Comparison of ENCODE assay signal across 33 cellular contexts in genomic region chr1:28364888-28365287, GRCh38.
"Had no signal": no experiment of that assay in that cellular context is flagged by ENCODE, and none has a peak within 500 bp of the region (broad histone marks: within the 10 kb centered on the region; RNA-seq: fewer than 3 reads in every experiment).

No MANE protein-coding gene starts in this region.

- DNase-seq: activated CD4-positive, alpha-beta memory T cell treated with anti-CD3 and anti-CD28 coated beads for 36 hours; activated CD4-positive, alpha-beta T cell treated with anti-CD3 and anti-CD28 coated beads for 36 hours; activated CD4-positive, alpha-beta T cell treated with anti-CD3 and anti-CD28 coated beads, Interleukin-2, amount 10 ng/mL, durations not matched to agents 24 days and 14 days; activated CD4-positive, CD25-positive, alpha-beta regulatory T cell; activated CD4-positive, CD25-positive, alpha-beta regulatory T cell treated with anti-CD3 and anti-CD28 coated beads, Interleukin-2, amount 50 U/mL, for 72 hours; activated CD8-positive, alpha-beta memory T cell treated with anti-CD3 and anti-CD28 coated beads, Interleukin-2, amount 10 ng/mL, durations not matched to agents 7 days and 5 days; activated CD8-positive, alpha-beta memory T cell treated with anti-CD3 and anti-CD28 coated beads, Interleukin-2, amount 50 U/mL, for 4 hours; activated CD8-positive, alpha-beta T cell treated with anti-CD3 and anti-CD28 coated beads, Interleukin-2, amount 10 ng/mL, durations not matched to agents 7 days and 5 days; activated effector memory CD4-positive, alpha-beta T cell treated with anti-CD3 and anti-CD28 coated beads, Interleukin-2, amount 50 U/mL, for 16 hours; activated naive CD4-positive, alpha-beta T cell treated with anti-CD3 and anti-CD28 coated beads for 36 hours; activated naive CD8-positive, alpha-beta T cell treated with anti-CD3 and anti-CD28 coated beads for 36 hours; activated naive CD8-positive, alpha-beta T cell treated with anti-CD3 and anti-CD28 coated beads, Interleukin-2, amount 50 U/mL, for 24 hours; activated T-cell treated with anti-CD3 and anti-CD28 coated beads, Interleukin-2, amount 50 U/mL, for 1 hour; activated T-cell treated with anti-CD3 and anti-CD28 coated beads, Interleukin-2, amount 50 U/mL, for 48 hours; adrenal gland; amygdala; brain microvascular endothelial cell; dorsolateral prefrontal cortex; effector memory CD4-positive, alpha-beta T cell; endodermal cell; erythroblast; foreskin keratinocyte; gastrocnemius medialis; glutamatergic neuron; T-helper 2 cell had no signal

- H3K27ac Mint-ChIP-seq: activated CD4-positive, alpha-beta memory T cell treated with anti-CD3 and anti-CD28 coated beads for 36 hours; activated CD4-positive, alpha-beta T cell treated with anti-CD3 and anti-CD28 coated beads for 36 hours; activated CD4-positive, alpha-beta T cell treated with anti-CD3 and anti-CD28 coated beads, Interleukin-2, amount 10 ng/mL, durations not matched to agents 24 days and 14 days; activated CD8-positive, alpha-beta memory T cell treated with anti-CD3 and anti-CD28 coated beads, Interleukin-2, amount 10 ng/mL, durations not matched to agents 7 days and 5 days; activated CD8-positive, alpha-beta T cell treated with anti-CD3 and anti-CD28 coated beads, Interleukin-2, amount 10 ng/mL, durations not matched to agents 7 days and 5 days; activated naive CD4-positive, alpha-beta T cell treated with anti-CD3 and anti-CD28 coated beads for 36 hours; activated naive CD4-positive, alpha-beta T cell treated with anti-CD3 and anti-CD28 coated beads, Interleukin-2, amount 50 U/mL, for 24 hours; activated naive CD8-positive, alpha-beta T cell treated with anti-CD3 and anti-CD28 coated beads for 36 hours; activated naive CD8-positive, alpha-beta T cell treated with anti-CD3 and anti-CD28 coated beads, Interleukin-2, amount 50 U/mL, for 24 hours; activated T-helper 1 cell treated with anti-CD3 and anti-CD28 coated beads, Interleukin-12 subunit alpha, Interleukin-12 subunit beta, Interleukin-2, Interleukin-4 antibody, amounts not matched to agents 30 ng/mL and 10 ng/mL and 1 ng/mL, durations not matched to agents 14 hours and 24 hours and 36 hours; activated T-helper 2 cell treated with anti-CD3 and anti-CD28 coated beads, Interferon-gamma antibody, Interleukin-2, Interleukin-4, amounts not matched to agents 10 μg/mL and 5 μg/mL and 100 μg/mL, durations not matched to agents 14 hours and 24 hours and 36 hours; dendritic cell treated with granulocyte-macrophage colony-stimulating factor and Interleukin-4, amounts not matched to agents 40 ng/mL and 50 ng/mL, for 4 days; endodermal cell had no signal

- H3K9me3 Mint-ChIP-seq: activated CD4-positive, alpha-beta memory T cell treated with anti-CD3 and anti-CD28 coated beads for 36 hours; activated CD4-positive, alpha-beta T cell treated with anti-CD3 and anti-CD28 coated beads, Interleukin-2, amount 10 ng/mL, durations not matched to agents 24 days and 14 days; activated naive CD4-positive, alpha-beta T cell treated with anti-CD3 and anti-CD28 coated beads for 36 hours; activated naive CD4-positive, alpha-beta T cell treated with anti-CD3 and anti-CD28 coated beads, Interleukin-2, amount 50 U/mL, for 24 hours; activated naive CD8-positive, alpha-beta T cell treated with anti-CD3 and anti-CD28 coated beads for 36 hours; activated naive CD8-positive, alpha-beta T cell treated with anti-CD3 and anti-CD28 coated beads, Interleukin-2, amount 50 U/mL, for 24 hours; activated T-helper 1 cell treated with anti-CD3 and anti-CD28 coated beads, Interleukin-12 subunit alpha, Interleukin-12 subunit beta, Interleukin-2, Interleukin-4 antibody, amounts not matched to agents 30 ng/mL and 10 ng/mL and 1 ng/mL, durations not matched to agents 14 hours and 24 hours and 36 hours; activated T-helper 2 cell treated with anti-CD3 and anti-CD28 coated beads, Interferon-gamma antibody, Interleukin-2, Interleukin-4, amounts not matched to agents 10 μg/mL and 5 μg/mL and 100 μg/mL, durations not matched to agents 14 hours and 24 hours and 36 hours; central memory CD8-positive, alpha-beta T cell; dendritic cell treated with granulocyte-macrophage colony-stimulating factor and Interleukin-4, amounts not matched to agents 40 ng/mL and 50 ng/mL, for 4 days; endodermal cell had no signal

- H3K27me3 ChIP-seq: adrenal gland, brain microvascular endothelial cell, dorsolateral prefrontal cortex, esophagus muscularis mucosa, foreskin keratinocyte, gastrocnemius medialis had no signal

- H3K36me3 Mint-ChIP-seq: activated CD4-positive, alpha-beta memory T cell treated with anti-CD3 and anti-CD28 coated beads for 36 hours; activated CD8-positive, alpha-beta memory T cell treated with anti-CD3 and anti-CD28 coated beads, Interleukin-2, amount 10 ng/mL, durations not matched to agents 7 days and 5 days; activated naive CD4-positive, alpha-beta T cell treated with anti-CD3 and anti-CD28 coated beads, Interleukin-2, amount 50 U/mL, for 24 hours; activated naive CD8-positive, alpha-beta T cell treated with anti-CD3 and anti-CD28 coated beads for 36 hours had no signal

- ATAC-seq: activated CD4-positive, alpha-beta T cell treated with anti-CD3 and anti-CD28 coated beads for 36 hours; activated CD8-positive, alpha-beta memory T cell treated with anti-CD3 and anti-CD28 coated beads, Interleukin-2, amount 10 ng/mL, durations not matched to agents 7 days and 5 days; activated CD8-positive, alpha-beta T cell treated with anti-CD3 and anti-CD28 coated beads, Interleukin-2, amount 10 ng/mL, durations not matched to agents 7 days and 5 days; activated naive CD8-positive, alpha-beta T cell treated with anti-CD3 and anti-CD28 coated beads, Interleukin-2, amount 50 U/mL, for 24 hours; foreskin keratinocyte; gastrocnemius medialis had no signal

- FAIRE-seq: bronchial epithelial cell had no signal

- H3K4me1 ChIP-seq: gastrocnemius medialis had no signal

- H3K4me3 ChIP-seq: adrenal gland, coronary artery, dorsolateral prefrontal cortex, esophagus muscularis mucosa, gastrocnemius medialis had no signal

- H3K9me3 ChIP-seq: adrenal gland, esophagus muscularis mucosa, gastrocnemius medialis had no signal

- H3K27me3 Mint-ChIP-seq: activated CD4-positive, alpha-beta memory T cell treated with anti-CD3 and anti-CD28 coated beads for 36 hours; activated CD4-positive, alpha-beta T cell treated with anti-CD3 and anti-CD28 coated beads for 36 hours; activated naive CD4-positive, alpha-beta T cell treated with anti-CD3 and anti-CD28 coated beads, Interleukin-2, amount 50 U/mL, for 24 hours; activated naive CD8-positive, alpha-beta T cell treated with anti-CD3 and anti-CD28 coated beads for 36 hours; activated naive CD8-positive, alpha-beta T cell treated with anti-CD3 and anti-CD28 coated beads, Interleukin-2, amount 50 U/mL, for 24 hours; central memory CD8-positive, alpha-beta T cell; dendritic cell treated with granulocyte-macrophage colony-stimulating factor and Interleukin-4, amounts not matched to agents 40 ng/mL and 50 ng/mL, for 4 days had no signal

- H3K27ac ChIP-seq: adrenal gland, brain microvascular endothelial cell, coronary artery, dorsolateral prefrontal cortex, esophagus muscularis mucosa, foreskin keratinocyte, gastrocnemius medialis had no signal

- H3K4me3 Mint-ChIP-seq: activated CD4-positive, alpha-beta memory T cell treated with anti-CD3 and anti-CD28 coated beads for 36 hours; activated CD4-positive, alpha-beta T cell treated with anti-CD3 and anti-CD28 coated beads for 36 hours; activated CD4-positive, alpha-beta T cell treated with anti-CD3 and anti-CD28 coated beads, Interleukin-2, amount 10 ng/mL, durations not matched to agents 24 days and 14 days; activated CD8-positive, alpha-beta memory T cell treated with anti-CD3 and anti-CD28 coated beads, Interleukin-2, amount 10 ng/mL, durations not matched to agents 7 days and 5 days; activated CD8-positive, alpha-beta T cell treated with anti-CD3 and anti-CD28 coated beads, Interleukin-2, amount 10 ng/mL, durations not matched to agents 7 days and 5 days; activated naive CD4-positive, alpha-beta T cell treated with anti-CD3 and anti-CD28 coated beads for 36 hours; activated naive CD4-positive, alpha-beta T cell treated with anti-CD3 and anti-CD28 coated beads, Interleukin-2, amount 50 U/mL, for 24 hours; activated naive CD8-positive, alpha-beta T cell treated with anti-CD3 and anti-CD28 coated beads for 36 hours; activated naive CD8-positive, alpha-beta T cell treated with anti-CD3 and anti-CD28 coated beads, Interleukin-2, amount 50 U/mL, for 24 hours; activated T-helper 1 cell treated with anti-CD3 and anti-CD28 coated beads, Interleukin-12 subunit alpha, Interleukin-12 subunit beta, Interleukin-2, Interleukin-4 antibody, amounts not matched to agents 30 ng/mL and 10 ng/mL and 1 ng/mL, durations not matched to agents 14 hours and 24 hours and 36 hours; central memory CD8-positive, alpha-beta T cell; dendritic cell treated with granulocyte-macrophage colony-stimulating factor and Interleukin-4, amounts not matched to agents 40 ng/mL and 50 ng/mL, for 4 days; endodermal cell had no signal

- H3K36me3 ChIP-seq: adrenal gland, brain microvascular endothelial cell, esophagus muscularis mucosa, gastrocnemius medialis had no signal
